In the genomic region with DNA sequence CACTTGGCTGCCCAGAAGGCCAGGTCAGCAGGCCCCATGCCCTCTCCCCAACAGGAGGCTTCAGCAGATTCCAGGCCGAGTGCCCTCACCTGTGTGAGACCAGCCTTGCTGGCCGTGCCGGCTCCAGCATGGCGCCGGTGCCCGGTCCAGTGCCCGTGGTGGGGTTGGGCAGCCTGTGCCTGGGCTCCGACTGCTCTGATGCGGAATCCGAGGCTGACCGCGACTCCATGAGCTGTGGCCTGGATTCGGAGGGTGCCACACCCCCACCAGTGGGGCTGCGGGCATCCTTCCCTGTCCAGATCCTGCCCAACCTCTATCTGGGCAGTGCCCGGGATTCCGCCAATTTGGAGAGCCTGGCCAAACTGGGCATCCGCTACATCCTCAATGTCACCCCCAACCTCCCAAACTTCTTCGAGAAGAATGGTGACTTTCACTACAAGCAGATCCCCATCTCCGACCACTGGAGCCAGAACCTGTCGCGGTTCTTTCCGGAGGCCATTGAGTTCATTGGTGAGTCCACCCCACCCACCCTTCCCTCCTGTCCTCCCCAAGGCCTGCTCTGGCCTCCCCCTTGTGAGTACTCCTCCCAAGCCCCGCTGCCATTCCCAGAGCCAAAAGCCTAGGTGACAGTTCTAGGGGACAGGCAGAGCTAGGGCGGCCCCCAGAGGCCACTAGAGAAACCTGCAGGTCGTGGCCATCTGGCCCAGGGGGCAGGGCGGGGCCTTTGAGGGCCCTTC, we compare ENCODE assay signal across 9 cellular contexts. TPM values are rescaled to one million over a fixed set of nuclear protein-coding genes. Genes with fewer than 3 reads are reported as not detected.
DNase-seq lines count a peak whose midpoint lies in the region; ATAC-seq and TF ChIP-seq lines count a peak whose summit lies in the region.
"Had no signal": no experiment of that assay in that cellular context is flagged by ENCODE, and none has a peak within 500 bp of the region (broad histone marks: within the 10 kb centered on the region; RNA-seq: fewer than 3 reads in every experiment).

No MANE protein-coding gene starts in this region.

- ATAC-seq in HCT116: peak; percentile 68
- ATAC-seq in activated naive CD8-positive, alpha-beta T cell treated with anti-CD3 and anti-CD28 coated beads, Interleukin-2, amount 50 U/mL, for 24 hours: peak; percentile 74
- no peak for ATAC-seq in HG03139 (IDR thresholded peaks at IDR 0.05; ENCODE audit: unreplicated experiment)
- no peak for ATAC-seq in HG03095 (IDR thresholded peaks at IDR 0.05; ENCODE audit: unreplicated experiment)

- peaks cover 22% of the 10 kb centered on the region for H3K27me3 Mint-ChIP-seq in activated naive CD8-positive, alpha-beta T cell treated with anti-CD3 and anti-CD28 coated beads, Interleukin-2, amount 50 U/mL, for 24 hours

- H3K9me3 ChIP-seq in HCT116 (ENCODE audit: control insufficient read depth in 1 of 2, insufficient read depth in 1 of 2, low read depth in 1 of 2, low read length in 2 of 2) (no peaks in the 10 kb centered on the region), OCI-LY7 (ENCODE audit: low read length) (no peaks in the 10 kb centered on the region)

- no peaks in the 10 kb centered on the region for H4K20me1 ChIP-seq in HCT116 (ENCODE audit: insufficient read depth)
- no peaks in the 10 kb centered on the region for H4K20me1 ChIP-seq in OCI-LY7 (ENCODE audit: insufficient read depth, low read length)

- no peak overlapping the region for H3K9ac ChIP-seq in HCT116 (ENCODE audit: low read length)

- no peaks in the 10 kb centered on the region for H3K9me3 Mint-ChIP-seq in activated naive CD8-positive, alpha-beta T cell treated with anti-CD3 and anti-CD28 coated beads, Interleukin-2, amount 50 U/mL, for 24 hours

- H3K4me2 ChIP-seq in HCT116 (ENCODE audit: low read length) (no peak overlapping the region), OCI-LY7 (ENCODE audit: low read length) (no peak overlapping the region)

- H3K79me2 ChIP-seq in HCT116 (ENCODE audit: insufficient read depth, low read length) (no peaks in the 10 kb centered on the region), OCI-LY7 (ENCODE audit: insufficient read depth, low read depth, low read length) (no peaks in the 10 kb centered on the region)

- H3K27ac ChIP-seq in HCT116 (ENCODE audit: low read depth, low read length) (no peak overlapping the region), OCI-LY7 (ENCODE audit: low read depth, low read length, poor library complexity, severe bottlenecking) (no peak overlapping the region)

- TF ChIP-seq RAD21 in HCT116 (IDR thresholded peaks at IDR 0.05; ENCODE audit: low read depth): no peak

- no peak for TF ChIP-seq POLR2A in HCT116 (IDR thresholded peaks at IDR 0.05; ENCODE audit: borderline replicate concordance, extremely low read depth, insufficient read depth, insufficient read length)

- H3K4me3 ChIP-seq in HCT116 (replicated peaks in 1 of 2; ENCODE audit: low read depth in 1 of 2, low read length in 2 of 2) (no peak overlapping the region), OCI-LY7 (ENCODE audit: low read depth, low read length, poor library complexity, severe bottlenecking) (no peak overlapping the region)

- POLR2A ChIA-PET in HCT116 (lab: Charles Lee) (no interaction called here), OCI-LY7 (lab: Charles Lee) (no interaction called here)

- no peak overlapping the region for H3K27ac Mint-ChIP-seq in activated naive CD8-positive, alpha-beta T cell treated with anti-CD3 and anti-CD28 coated beads, Interleukin-2, amount 50 U/mL, for 24 hours

- no TSS peak for BruUV-seq in HCT116 (replicated peaks; lab: Mats Ljungman, UMichigan)
- no TSS peak for BruUV-seq in OCI-LY7 (replicated peaks; lab: Mats Ljungman, UMichigan)

- RAD21 ChIA-PET in HCT116 (lab: Charles Lee; ENCODE audit: low non-redundant PET in 1 of 2, low total read pairs in 2 of 2, uncharacterized antibody in 2 of 2, unreplicated experiment in 2 of 2): no interaction called here

- DNase-seq in COLO668 (lab: John Stamatoyannopoulos, UW; ENCODE audit: unreplicated experiment) (peak; percentile 71), HCT116 (ENCODE audit: low read depth, low spot score) (no peak), OCI-LY7 (ENCODE audit: low spot score) (peak; percentile 51), lung microvascular endothelial cell (ENCODE audit: low read depth in 2 of 2) (peak; percentile 33 to 44), putamen (ENCODE audit: low spot score) (no peak)
- DNase-seq in activated naive CD8-positive, alpha-beta T cell treated with anti-CD3 and anti-CD28 coated beads, Interleukin-2, amount 50 U/mL, for 24 hours: peak; percentile 35

- no peaks in the 10 kb centered on the region for H3K27me3 ChIP-seq in HCT116 (ENCODE audit: insufficient read depth, low read length)

- TF ChIP-seq CTCF in HCT116 (IDR thresholded peaks at IDR 0.05 in 2 of 3, conservative IDR thresholded peaks at IDR 0.05 in 1 of 3; ENCODE audit: borderline replicate concordance in 1 of 3, insufficient read depth in 1 of 3, low read depth in 2 of 3, low read length in 2 of 3) (peak in 2 of 3 experiments; percentile 44 to 46; a peak in 4 of 6 replicates), OCI-LY7 (conservative IDR thresholded peaks at IDR 0.05; ENCODE audit: low read length) (peak; percentile 61)

- H3K36me3 ChIP-seq in HCT116 (ENCODE audit: control insufficient read depth in 1 of 2, insufficient read depth in 2 of 2, low read length in 2 of 2) (no peaks in the 10 kb centered on the region), OCI-LY7 (ENCODE audit: insufficient read depth, low read length) (no peaks in the 10 kb centered on the region)

- H3K4me1 ChIP-seq in HCT116 (ENCODE audit: control insufficient read depth in 1 of 2, insufficient read depth in 2 of 2, low read length in 2 of 2): peaks cover 0 to 14% of the 10 kb centered on the region in 2 experiments; a peak in 2 of 4 replicates
- H3K4me1 ChIP-seq in OCI-LY7 (ENCODE audit: insufficient read depth, low read length, poor library complexity, severe bottlenecking): no peaks in the 10 kb centered on the region

- no peaks in the 10 kb centered on the region for H3K9me2 ChIP-seq in HCT116 (ENCODE audit: insufficient read depth)
- no peaks in the 10 kb centered on the region for H3K9me2 ChIP-seq in OCI-LY7 (ENCODE audit: insufficient read depth, low read length)

- no peak overlapping the region for H2AFZ ChIP-seq in HCT116 (ENCODE audit: low read depth, low read length, poor library complexity, severe bottlenecking)
- no peak overlapping the region for H2AFZ ChIP-seq in OCI-LY7 (ENCODE audit: low read length)

- no peaks in the 10 kb centered on the region for H3K4me1 Mint-ChIP-seq in activated naive CD8-positive, alpha-beta T cell treated with anti-CD3 and anti-CD28 coated beads, Interleukin-2, amount 50 U/mL, for 24 hours

- no peak overlapping the region for H3K4me3 Mint-ChIP-seq in activated naive CD8-positive, alpha-beta T cell treated with anti-CD3 and anti-CD28 coated beads, Interleukin-2, amount 50 U/mL, for 24 hours

- intact Hi-C loops in HCT116 (cut with micrococcal nuclease) (loop anchor here (1.0 kb wide), 2 partner anchors 95 to 110 kb away; no protein-coding TSS in a partner anchor), OCI-LY7 (cut with micrococcal nuclease; ENCODE audit: unreplicated experiment) (loop anchor here (1.0 kb wide), 2 partner anchors 94 to 110 kb away; no protein-coding TSS in a partner anchor)

- H3K36me3 Mint-ChIP-seq in activated naive CD8-positive, alpha-beta T cell treated with anti-CD3 and anti-CD28 coated beads, Interleukin-2, amount 50 U/mL, for 24 hours (ENCODE audit: low read depth): no peaks in the 10 kb centered on the region

- CTCF ChIA-PET in HCT116 (lab: Charles Lee) (interaction anchor here (0.6 to 2.3 kb wide), 6 partner anchors 9 to 110 kb away, joined by 3 to 12 read pairs (median 4); no protein-coding TSS in a partner anchor), OCI-LY7 (lab: Charles Lee; ENCODE audit: unreplicated experiment) (interaction anchor here (0.5 kb wide), 1 partner anchor 176 kb away, joined by 5 read pairs; no protein-coding TSS in a partner anchor)

TF ChIP-seq in HCT116, 20 proteins besides CTCF, POLR2A, EP300 and RAD21 (continues in another document):
- TF ChIP-seq ZNF274 (IDR thresholded peaks at IDR 0.05; ENCODE audit: low read depth, low read length): no peak
- TF ChIP-seq, protein P1, sequence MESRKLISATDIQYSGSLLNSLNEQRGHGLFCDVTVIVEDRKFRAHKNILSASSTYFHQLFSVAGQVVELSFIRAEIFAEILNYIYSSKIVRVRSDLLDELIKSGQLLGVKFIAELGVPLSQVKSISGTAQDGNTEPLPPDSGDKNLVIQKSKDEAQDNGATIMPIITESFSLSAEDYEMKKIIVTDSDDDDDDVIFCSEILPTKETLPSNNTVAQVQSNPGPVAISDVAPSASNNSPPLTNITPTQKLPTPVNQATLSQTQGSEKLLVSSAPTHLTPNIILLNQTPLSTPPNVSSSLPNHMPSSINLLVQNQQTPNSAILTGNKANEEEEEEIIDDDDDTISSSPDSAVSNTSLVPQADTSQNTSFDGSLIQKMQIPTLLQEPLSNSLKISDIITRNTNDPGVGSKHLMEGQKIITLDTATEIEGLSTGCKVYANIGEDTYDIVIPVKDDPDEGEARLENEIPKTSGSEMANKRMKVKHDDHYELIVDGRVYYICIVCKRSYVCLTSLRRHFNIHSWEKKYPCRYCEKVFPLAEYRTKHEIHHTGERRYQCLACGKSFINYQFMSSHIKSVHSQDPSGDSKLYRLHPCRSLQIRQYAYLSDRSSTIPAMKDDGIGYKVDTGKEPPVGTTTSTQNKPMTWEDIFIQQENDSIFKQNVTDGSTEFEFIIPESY (IDR thresholded peaks at IDR 0.05; ENCODE audit: extremely low read depth, insufficient replicate concordance, low read length): no peak
- no peak for TF ChIP-seq EZH2phosphoT487 (IDR thresholded peaks at IDR 0.05; ENCODE audit: borderline replicate concordance)
- TF ChIP-seq EZH2 (IDR thresholded peaks at IDR 0.05): no peak
- no peak for TF ChIP-seq POLR2AphosphoS5 (IDR thresholded peaks at IDR 0.05; ENCODE audit: low read depth, low read length)
- no peak for TF ChIP-seq SP1 (IDR thresholded peaks at IDR 0.05; ENCODE audit: low read depth)

RNA-seq across cellular contexts. Expression of gene DUSP9, which starts 2.3 kb away (rescaled TPM):
- total RNA-seq in HCT116 (2021; ENCODE audit: unreplicated experiment): 14.2 TPM
- polyA plus RNA-seq in HCT116 (2012): 10.5 and 10.6 TPM in 2 replicates
- total RNA-seq in OCI-LY7 (2014; rRNA removed; shearing (Covaris generic)): not detected in 2 replicates
- total RNA-seq in OCI-LY7 (2022): not detected in 2 replicates
- total RNA-seq in lung microvascular endothelial cell: under 0.01 TPM in 2 replicates
- total RNA-seq: HT1080 had no signal

RNA-seq across cellular contexts. Expression of gene PNCK, which starts 24.3 kb away (rescaled TPM):
- 0.84 TPM for total RNA-seq in HCT116 (2021; ENCODE audit: unreplicated experiment)
- polyA plus RNA-seq in HCT116 (2012): 0.26 and 0.64 TPM in 2 replicates
- 0.19 and 1.1 TPM in 2 replicates for total RNA-seq in OCI-LY7 (2014; rRNA removed; shearing (Covaris generic))
- total RNA-seq in OCI-LY7 (2022): not detected in 2 replicates
- total RNA-seq in lung microvascular endothelial cell: not detected in 2 replicates
- total RNA-seq: HT1080 had no signal

RNA-seq across cellular contexts. Expression of gene SLC6A8, which starts 38.4 kb away (rescaled TPM):
- total RNA-seq in HCT116 (2021; ENCODE audit: unreplicated experiment): 101 TPM
- polyA plus RNA-seq in HCT116 (2012): 73.3 and 82.9 TPM in 2 replicates
- total RNA-seq in OCI-LY7 (2014; rRNA removed; shearing (Covaris generic)): not detected in 2 replicates
- total RNA-seq in OCI-LY7 (2022): not detected in 2 replicates
- total RNA-seq in lung microvascular endothelial cell: 2.4 TPM in 2 replicates

RNA-seq across cellular contexts. Expression of gene CCNQ, which starts 50.4 kb away (rescaled TPM):
- total RNA-seq in HCT116 (2021; ENCODE audit: unreplicated experiment) (20.3 TPM), OCI-LY7 (2022) (12.0 and 13.9 TPM in 2 replicates), lung microvascular endothelial cell (31.9 and 33.1 TPM in 2 replicates)
- 20.2 and 20.9 TPM in 2 replicates for polyA plus RNA-seq in HCT116 (2012)
- total RNA-seq in OCI-LY7 (2014; rRNA removed; shearing (Covaris generic)): 20.6 and 29.7 TPM in 2 replicates

Comparison
In these comparisons a context has a peak if more than half of its experiments do, and no peak if none do; other contexts are left out.
1. DNase-seq: peak in COLO668 (single experiment), OCI-LY7 (single experiment), activated naive CD8-positive, alpha-beta T cell treated with anti-CD3 and anti-CD28 coated beads, Interleukin-2, amount 50 U/mL, for 24 hours (single experiment) and lung microvascular endothelial cell (2 of 2); none in HCT116 (single experiment) and putamen (single experiment).
2. ATAC-seq: peak in HCT116 (single experiment) and activated naive CD8-positive, alpha-beta T cell treated with anti-CD3 and anti-CD28 coated beads, Interleukin-2, amount 50 U/mL, for 24 hours (single experiment); none in HG03139 (single experiment) and HG03095 (single experiment).
3. RNA of gene DUSP9, which starts 2.3 kb away (total RNA-seq): 14.2 TPM in HCT116 (single experiment); not detected in OCI-LY7 and under 0.01 TPM in lung microvascular endothelial cell; every median in the first group is over 10 times any median in the second.
4. RNA of gene SLC6A8, which starts 38.4 kb away (total RNA-seq): 101 TPM in HCT116 (single experiment); 2.4 TPM in lung microvascular endothelial cell and not detected in OCI-LY7; every median in the first group is over 10 times any median in the second.